10 cellular contexts compared by ENCODE assay signal in genomic region chr22:23522642-23523251, GRCh38. TPM values are rescaled to one million over a fixed set of nuclear protein-coding genes. Genes with fewer than 3 reads are reported as not detected.
DNase-seq lines count a peak whose midpoint lies in the region; ATAC-seq and TF ChIP-seq lines count a peak whose summit lies in the region.
"Had no signal": no experiment of that assay in that cellular context is flagged by ENCODE, and none has a peak within 500 bp of the region (broad histone marks: within the 10 kb centered on the region; RNA-seq: fewer than 3 reads in every experiment).

No MANE protein-coding gene starts in this region.

- H3K36me3 Mint-ChIP-seq in CD14-positive monocyte = peaks cover 0 to 4% of the 10 kb centered on the region in 2 donors
- H3K36me3 Mint-ChIP-seq in neural crest cell (ENCODE audit: low read depth) = no peaks in the 10 kb centered on the region
- H3K36me3 Mint-ChIP-seq in activated CD8-positive, alpha-beta memory T cell treated with anti-CD3 and anti-CD28 coated beads, Interleukin-2, amount 10 ng/mL, durations not matched to agents 7 days and 5 days = no peaks in the 10 kb centered on the region

- TF ChIP-seq CTCF in CD14-positive monocyte (IDR thresholded peaks at IDR 0.05) (no peak), esophagus squamous epithelium (IDR thresholded peaks at IDR 0.05) (no peak), neural crest cell (conservative IDR thresholded peaks at IDR 0.05) (no peak)

- H3K4me1 ChIP-seq in esophagus squamous epithelium = peaks cover 13 to 37% (median 17%) of the 10 kb centered on the region in 3 donors

- H3K4me3 Mint-ChIP-seq in CD14-positive monocyte (peak overlapping the region; percentile 62 to 83), neural crest cell (peak overlapping the region; percentile 57)
- no peak overlapping the region for H3K4me3 Mint-ChIP-seq in activated CD8-positive, alpha-beta memory T cell treated with anti-CD3 and anti-CD28 coated beads, Interleukin-2, amount 10 ng/mL, durations not matched to agents 7 days and 5 days

- peaks cover 12% of the 10 kb centered on the region for H3K4me1 Mint-ChIP-seq in CD14-positive monocyte
- H3K4me1 Mint-ChIP-seq in neural crest cell = peaks cover 63% of the 10 kb centered on the region
- peaks cover 4% of the 10 kb centered on the region for H3K4me1 Mint-ChIP-seq in activated CD8-positive, alpha-beta memory T cell treated with anti-CD3 and anti-CD28 coated beads, Interleukin-2, amount 10 ng/mL, durations not matched to agents 7 days and 5 days

- peaks cover 0 to 62% (median 0%) of the 10 kb centered on the region in 4 donors for H3K27me3 ChIP-seq in esophagus squamous epithelium

- H3K27me3 Mint-ChIP-seq in CD14-positive monocyte (ENCODE audit: low read depth in 3 of 3) (peaks cover 31 to 43% (median 38%) of the 10 kb centered on the region in 3 donors), neural crest cell (ENCODE audit: low read depth) (no peaks in the 10 kb centered on the region)
- H3K27me3 Mint-ChIP-seq in activated CD8-positive, alpha-beta memory T cell treated with anti-CD3 and anti-CD28 coated beads, Interleukin-2, amount 10 ng/mL, durations not matched to agents 7 days and 5 days = peaks cover 26% of the 10 kb centered on the region

- DNase-seq in CD14-positive monocyte (ENCODE audit: low spot score) (no peak), NCI-H2171 treated with DMSO at 0.1 percent for 48 hours (lab: John Stamatoyannopoulos, UW) (peak; percentile 64), esophagus squamous epithelium (lab: John Stamatoyannopoulos, UW) (no peak), neural crest cell (ENCODE audit: low read depth, low spot score) (no peak), mesenteric fat pad (ENCODE audit: low spot score) (no peak), NCI-H524 treated with DMSO at 0.1 percent for 48 hours (lab: John Stamatoyannopoulos, UW) (no peak), AML-193 (lab: John Stamatoyannopoulos, UW) (no peak)
- DNase-seq in activated CD8-positive, alpha-beta memory T cell treated with anti-CD3 and anti-CD28 coated beads, Interleukin-2, amount 10 ng/mL, durations not matched to agents 7 days and 5 days = no peak
- DNase-seq: NCI-H2107 had no signal

- 11 to 18% methylated on average over 13 to 17 of the region's 37 CpGs for WGBS in esophagus squamous epithelium, 2 donors

- H3K27ac Mint-ChIP-seq in CD14-positive monocyte = peak overlapping the region in 4 of 7 donors; percentile 42 to 80 (median 70)
- H3K27ac Mint-ChIP-seq in neural crest cell (ENCODE audit: unreplicated experiment) = peak overlapping the region; percentile 83
- H3K27ac Mint-ChIP-seq in activated CD8-positive, alpha-beta memory T cell treated with anti-CD3 and anti-CD28 coated beads, Interleukin-2, amount 10 ng/mL, durations not matched to agents 7 days and 5 days = no peak overlapping the region

- TF ChIP-seq POLR2A in esophagus squamous epithelium (IDR thresholded peaks at IDR 0.05) = no peak

- H3K27ac ChIP-seq in esophagus squamous epithelium = peak overlapping the region; percentile 65 to 92 (median 90)

- no peaks in the 10 kb centered on the region for H3K36me3 ChIP-seq in esophagus squamous epithelium

- no peak for ATAC-seq in activated CD8-positive, alpha-beta memory T cell treated with anti-CD3 and anti-CD28 coated beads, Interleukin-2, amount 10 ng/mL, durations not matched to agents 7 days and 5 days

- CTCF ChIA-PET in activated CD8-positive, alpha-beta memory T cell treated with anti-CD3 and anti-CD28 coated beads, Interleukin-2, amount 10 ng/mL, durations not matched to agents 7 days and 5 days (lab: Charles Lee) = interaction anchor here (0.6 to 1.5 kb wide), 2 partner anchors 16 to 327 kb away, joined by 3 to 5 read pairs; no protein-coding TSS in a partner anchor

- intact Hi-C loops in CD14-positive monocyte (cut with micrococcal nuclease) (no loop called here), esophagus squamous epithelium (cut with DNase I) (no loop called here)

- H3K9me3 Mint-ChIP-seq in CD14-positive monocyte = peaks cover 0 to 3% (median 0%) of the 10 kb centered on the region in 7 donors
- H3K9me3 Mint-ChIP-seq in neural crest cell = peaks cover 3% of the 10 kb centered on the region
- no peaks in the 10 kb centered on the region for H3K9me3 Mint-ChIP-seq in activated CD8-positive, alpha-beta memory T cell treated with anti-CD3 and anti-CD28 coated beads, Interleukin-2, amount 10 ng/mL, durations not matched to agents 7 days and 5 days (ENCODE audit: low read depth)

- H3K4me3 ChIP-seq in esophagus squamous epithelium = peak overlapping the region in 2 of 4 donors; percentile 34 to 72

- no peaks in the 10 kb centered on the region for H3K9me3 ChIP-seq in esophagus squamous epithelium

RNA-seq across cellular contexts. Expression of gene IGLL1, which starts 57.3 kb away (rescaled TPM):
- polyA plus RNA-seq in CD14-positive monocyte = not detected
- not detected for total RNA-seq in esophagus squamous epithelium
- total RNA-seq in neural crest cell = not detected in 2 replicates
- not detected for total RNA-seq in mesenteric fat pad
- total RNA-seq in activated CD8-positive, alpha-beta memory T cell treated with anti-CD3 and anti-CD28 coated beads, Interleukin-2, amount 10 ng/mL, durations not matched to agents 7 days and 5 days = 1 to 10 TPM in 1 of 2 experiments, under 1 TPM in 1; 0.42 to 2.0 TPM
- total RNA-seq: cerebellum had no signal
